17 cellular contexts compared by ENCODE assay signal in the genomic region with DNA sequence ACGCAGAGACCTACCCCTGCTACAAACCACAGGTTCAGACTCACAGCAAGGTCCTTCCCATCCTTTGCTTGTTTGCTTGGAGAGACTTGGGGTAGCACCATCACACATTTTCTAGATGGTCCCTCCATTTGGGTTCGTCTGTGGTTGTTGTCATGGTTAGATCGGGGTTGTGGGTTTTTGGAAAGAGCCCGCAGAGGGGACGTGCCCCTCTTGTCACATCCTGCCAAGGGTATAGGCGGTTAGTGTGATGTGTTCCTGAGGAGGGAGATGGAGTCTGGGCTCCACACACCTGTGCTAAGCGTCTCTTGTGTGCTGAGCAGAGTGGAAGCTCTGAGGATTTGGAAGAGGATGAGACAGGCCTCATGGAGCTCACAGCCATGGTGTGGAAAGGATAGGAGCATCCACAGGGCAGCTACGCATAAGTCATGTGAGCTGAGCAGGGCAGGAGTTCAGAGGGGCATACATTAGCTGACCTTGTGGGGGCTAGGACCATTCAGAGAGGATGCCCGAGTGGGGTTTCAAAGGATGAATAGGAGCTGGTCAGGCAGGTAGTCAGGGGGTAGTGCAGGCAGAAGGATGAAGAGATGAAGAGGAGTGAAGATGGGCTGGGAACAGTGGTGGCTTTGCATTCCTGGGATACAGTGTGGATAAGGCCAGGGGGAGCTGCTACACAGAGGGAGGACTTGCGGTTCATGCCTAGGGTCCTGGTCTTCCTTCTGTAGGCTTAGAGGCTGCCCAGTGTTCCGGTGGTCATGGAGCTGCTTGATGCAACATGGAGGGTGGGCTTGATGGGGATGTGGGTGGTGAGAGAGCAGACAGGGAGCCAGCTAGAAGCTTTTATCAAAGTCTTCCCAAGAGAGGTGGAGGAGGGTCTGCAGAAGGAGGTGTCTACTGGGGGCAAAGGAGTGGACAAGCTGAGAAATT.
DNase-seq lines count a peak whose midpoint lies in the region; ATAC-seq and TF ChIP-seq lines count a peak whose summit lies in the region.
"Had no signal": no experiment of that assay in that cellular context is flagged by ENCODE, and none has a peak within 500 bp of the region (broad histone marks: within the 10 kb centered on the region; RNA-seq: fewer than 3 reads in every experiment).

No MANE protein-coding gene starts in this region.

- DNase-seq in stimulated activated naive CD8-positive, alpha-beta T cell treated with anti-CD3 and anti-CD28 coated beads, Interleukin-15, amount 100 ng/mL, for 72 hours: no peak
- DNase-seq in stimulated activated naive CD8-positive, alpha-beta T cell treated with anti-CD3 and anti-CD28 coated beads, Interleukin-15, Interleukin-2, amounts not matched to agents 100 U/mL and 50 U/mL, for 24 hours: no peak
- DNase-seq in left lobe of liver (ENCODE audit: low spot score) (peak; percentile 26), posterior vena cava (ENCODE audit: low spot score) (peak; percentile 47), medulla oblongata (ENCODE audit: extremely low spot score) (no peak), erythroblast (lab: John Stamatoyannopoulos, UW) (no peak), caudate nucleus (lab: John Stamatoyannopoulos, UW) (no peak), putamen (ENCODE audit: low spot score) (no peak)
- DNase-seq: C1 segment of cervical spinal cord, GF-D8, KG1, NCI-H146, NCI-H2081, NCI-H524 had no signal

- ATAC-seq in stimulated activated naive CD8-positive, alpha-beta T cell treated with anti-CD3 and anti-CD28 coated beads, Interleukin-15, amount 100 ng/mL, for 72 hours: peak; percentile 18
- no peak for ATAC-seq in stimulated activated naive CD8-positive, alpha-beta T cell treated with anti-CD3 and anti-CD28 coated beads, Interleukin-15, Interleukin-2, amounts not matched to agents 100 U/mL and 50 U/mL, for 24 hours
- ATAC-seq in left lobe of liver: no peak
- ATAC-seq: A549, Panc1, Right ventricle myocardium inferior had no signal

- peaks cover 9% of the 10 kb centered on the region for H3K27me3 Mint-ChIP-seq in stimulated activated naive CD8-positive, alpha-beta T cell treated with anti-CD3 and anti-CD28 coated beads, Interleukin-15, amount 100 ng/mL, for 72 hours

- H3K9me3 Mint-ChIP-seq in stimulated activated naive CD8-positive, alpha-beta T cell treated with anti-CD3 and anti-CD28 coated beads, Interleukin-15, amount 100 ng/mL, for 72 hours: no peaks in the 10 kb centered on the region

- intact Hi-C loops in posterior vena cava (cut with DNase I): loop anchor here in 1 of 2 donors (5.0 kb wide), 1 partner anchor 50 kb away; no protein-coding TSS in a partner anchor

- no peak overlapping the region for H3K27ac Mint-ChIP-seq in stimulated activated naive CD8-positive, alpha-beta T cell treated with anti-CD3 and anti-CD28 coated beads, Interleukin-15, amount 100 ng/mL, for 72 hours

- no peaks in the 10 kb centered on the region for H3K4me1 Mint-ChIP-seq in stimulated activated naive CD8-positive, alpha-beta T cell treated with anti-CD3 and anti-CD28 coated beads, Interleukin-15, amount 100 ng/mL, for 72 hours

- no peak overlapping the region for H3K4me3 Mint-ChIP-seq in stimulated activated naive CD8-positive, alpha-beta T cell treated with anti-CD3 and anti-CD28 coated beads, Interleukin-15, amount 100 ng/mL, for 72 hours

- no peak overlapping the region for H3K27ac ChIP-seq in caudate nucleus (ENCODE audit: low read depth, low read length)
- H3K27ac ChIP-seq: A549 had no signal

- TF ChIP-seq POLR2A in erythroblast (IDR thresholded peaks at IDR 0.05; ENCODE audit: low read length): no peak

Comparison
In these comparisons a context has a peak if more than half of its experiments do, and no peak if none do; other contexts are left out.
1. DNase-seq: peak in left lobe of liver (single experiment) and posterior vena cava (single experiment); none in stimulated activated naive CD8-positive, alpha-beta T cell treated with anti-CD3 and anti-CD28 coated beads, Interleukin-15, amount 100 ng/mL, for 72 hours (0 of 2), stimulated activated naive CD8-positive, alpha-beta T cell treated with anti-CD3 and anti-CD28 coated beads, Interleukin-15, Interleukin-2, amounts not matched to agents 100 U/mL and 50 U/mL, for 24 hours (single experiment), medulla oblongata (single experiment), erythroblast (0 of 2), caudate nucleus (0 of 61) and putamen (single experiment).